ENCODE assay signal across 9 cellular contexts in genomic region chr9:36175209-36175608, GRCh38. TPM values are rescaled to one million over a fixed set of nuclear protein-coding genes. Genes with fewer than 3 reads are reported as not detected.
"Had no signal": no experiment of that assay in that cellular context is flagged by ENCODE, and none has a peak within 500 bp of the region (broad histone marks: within the 10 kb centered on the region; RNA-seq: fewer than 3 reads in every experiment).

No MANE protein-coding gene starts in this region.

RNA-seq across cellular contexts. Expression of gene CCIN, which starts 6.0 kb away (rescaled TPM):
- total RNA-seq: hepatocyte, kidney epithelial cell, left cardiac atrium, left lobe of liver, left ventricle myocardium inferior, liver, lower leg skin, mammary epithelial cell had no signal
- polyA plus RNA-seq: hepatocyte, keratinocyte, liver, mammary epithelial cell had no signal
